ENCODE assay signal across 30 cellular contexts in the genomic region with DNA sequence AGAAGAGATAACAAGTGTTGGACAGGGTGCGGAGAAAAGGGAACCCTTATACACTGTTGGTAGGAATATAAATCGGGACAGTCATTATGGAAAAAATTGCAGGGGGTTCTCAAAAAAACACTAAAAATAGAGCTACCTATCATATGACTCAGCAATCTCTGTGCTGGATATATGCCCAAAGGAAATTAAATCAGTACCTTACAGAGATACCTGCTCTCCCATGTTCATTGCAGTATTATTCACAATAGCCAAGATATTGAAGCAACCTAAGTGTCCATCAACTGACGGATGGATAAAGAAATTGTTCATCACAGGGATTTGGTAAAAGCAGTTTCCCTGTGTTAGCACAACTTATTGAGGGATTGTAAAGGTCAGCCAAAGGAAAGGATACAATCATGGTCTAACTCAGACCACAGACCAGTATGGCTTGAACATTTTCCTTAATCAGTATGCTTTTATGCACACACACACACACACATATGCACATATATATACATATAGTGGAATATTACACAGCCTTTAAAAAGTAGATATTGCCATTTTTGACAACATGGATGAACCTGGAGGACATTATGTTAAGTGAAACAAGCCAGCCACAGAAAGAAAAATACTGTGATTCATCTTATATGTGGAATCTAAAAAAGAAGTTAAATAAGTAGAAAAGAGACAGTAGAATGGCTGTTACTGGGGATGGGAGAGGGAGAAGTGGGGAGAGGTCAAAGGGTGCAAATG.
"Had no signal": no experiment of that assay in that cellular context is flagged by ENCODE, and none has a peak within 500 bp of the region (broad histone marks: within the 10 kb centered on the region; RNA-seq: fewer than 3 reads in every experiment).

No MANE protein-coding gene starts in this region.

- H3K4me3 Mint-ChIP-seq: effector memory CD8-positive, alpha-beta T cell; mesothelial cell of epicardium; naive B cell; natural killer cell treated with Interleukin-12 subunit alpha and Interleukin-12 subunit beta and Interleukin-15 and Interleukin-18, amount 100 ng/mL, for 72 hours; neural crest cell; stimulated activated effector memory CD8-positive, alpha-beta T cell treated with anti-CD3 and anti-CD28 coated beads, Interleukin-12 subunit alpha, Interleukin-12 subunit beta, amount 100 ng/mL, for 72 hours had no signal

- H3K4me3 ChIP-seq: heart right ventricle, lung, mucosa of descending colon, prostate gland, right atrium auricular region, sigmoid colon, stomach, thyroid gland, vagina had no signal

- H3K79me2 ChIP-seq: parathyroid adenoma had no signal

- H3K27me3 ChIP-seq: heart right ventricle, neutrophil, right atrium auricular region, sigmoid colon, stomach, thyroid gland, vagina had no signal

- H3K27ac Mint-ChIP-seq: effector memory CD8-positive, alpha-beta T cell; mesothelial cell of epicardium; naive B cell; natural killer cell treated with Interleukin-12 subunit alpha and Interleukin-12 subunit beta and Interleukin-15 and Interleukin-18, amount 100 ng/mL, for 72 hours had no signal

- H3K9ac ChIP-seq: parathyroid adenoma had no signal

- H3K9me3 Mint-ChIP-seq: effector memory CD8-positive, alpha-beta T cell; stimulated activated effector memory CD8-positive, alpha-beta T cell treated with anti-CD3 and anti-CD28 coated beads, Interleukin-12 subunit alpha, Interleukin-12 subunit beta, amount 100 ng/mL, for 72 hours had no signal

- H3K36me3 Mint-ChIP-seq: mesothelial cell of epicardium; naive B cell; natural killer cell treated with Interleukin-12 subunit alpha and Interleukin-12 subunit beta and Interleukin-15 and Interleukin-18, amount 100 ng/mL, for 72 hours; stimulated activated effector memory CD8-positive, alpha-beta T cell treated with anti-CD3 and anti-CD28 coated beads, Interleukin-12 subunit alpha, Interleukin-12 subunit beta, amount 100 ng/mL, for 72 hours had no signal

- FAIRE-seq: endometrium had no signal

- H3K27ac ChIP-seq: heart right ventricle, neutrophil, parathyroid adenoma, prostate gland, right atrium auricular region, sigmoid colon, stomach, thyroid gland, vagina had no signal

- DNase-seq: cortex of kidney; effector memory CD8-positive, alpha-beta T cell; foreskin fibroblast; glutamatergic neuron; heart right ventricle; hippocampal formation; islet precursor cell; left ventricle myocardium superior; mesenchymal stem cell; mucosa of descending colon; naive B cell; sigmoid colon; stimulated activated CD4-positive, alpha-beta T cell treated with anti-CD3 and anti-CD28 coated beads, Interleukin-2, amount 100 ng/mL, for 24 hours; stimulated activated CD4-positive, alpha-beta T cell treated with anti-CD3 and anti-CD28 coated beads, Interleukin-4, amount 100 ng/mL, for 24 hours; stimulated activated naive CD4-positive, alpha-beta T cell treated with Interleukin-2 at 50 U/mL for 16 hours; stomach; thyroid gland; trophoblast cell had no signal

- ATAC-seq: effector memory CD8-positive, alpha-beta T cell; esophagus mucosa; heart right ventricle; left ventricle myocardium superior; mucosa of descending colon; natural killer cell treated with Interleukin-12 subunit alpha and Interleukin-12 subunit beta and Interleukin-15 and Interleukin-18, amount 100 ng/mL, for 72 hours; stimulated activated effector memory CD8-positive, alpha-beta T cell treated with anti-CD3 and anti-CD28 coated beads, Interleukin-12 subunit alpha, Interleukin-12 subunit beta, amount 100 ng/mL, for 72 hours had no signal

- H2AFZ ChIP-seq: parathyroid adenoma had no signal

- H3K4me1 ChIP-seq: prostate gland had no signal

- H3K9me3 ChIP-seq: heart right ventricle, mucosa of descending colon, neutrophil, prostate gland, right atrium auricular region, sigmoid colon, stomach, thyroid gland, vagina had no signal

- H3K36me3 ChIP-seq: heart right ventricle, neutrophil, prostate gland, right atrium auricular region, sigmoid colon, stomach, thyroid gland, vagina had no signal

- H3K27me3 Mint-ChIP-seq: naive B cell had no signal
